13 cellular contexts compared by ENCODE assay signal in genomic region chr10:112957589-112958202, GRCh38. TPM values are rescaled to one million over a fixed set of nuclear protein-coding genes. Genes with fewer than 3 reads are reported as not detected.
DNase-seq lines count a peak whose midpoint lies in the region; ATAC-seq and TF ChIP-seq lines count a peak whose summit lies in the region.
"Had no signal": no experiment of that assay in that cellular context is flagged by ENCODE, and none has a peak within 500 bp of the region (broad histone marks: within the 10 kb centered on the region; RNA-seq: fewer than 3 reads in every experiment).

No MANE protein-coding gene starts in this region.

- H3K4me1 ChIP-seq in GM23338 (ENCODE audit: insufficient read depth) (peaks cover 75% of the 10 kb centered on the region), hepatocyte (ENCODE audit: insufficient read depth) (peaks cover 77% of the 10 kb centered on the region), tibial nerve (peaks cover 0 to 77% (median 30%) of the 10 kb centered on the region in 4 donors)

- H2AFZ ChIP-seq in GM23338 (no peak overlapping the region), hepatocyte (no peak overlapping the region)

- TF ChIP-seq CTCF in GM23338 (conservative IDR thresholded peaks at IDR 0.05; ENCODE audit: low read depth in 2 of 2) (no peak), WTC11 (IDR thresholded peaks at IDR 0.05) (no peak), hepatocyte (IDR thresholded peaks at IDR 0.05; ENCODE audit: poor library complexity) (no peak), tibial nerve (IDR thresholded peaks at IDR 0.05) (no peak)

- TF ChIP-seq EP300 in tibial nerve (IDR thresholded peaks at IDR 0.05) = no peak

- POLR2A ChIA-PET in WTC11 (lab: Charles Lee) = interaction anchor here (1.1 kb wide), 1 partner anchor 8 kb away, joined by 3 read pairs; the partner anchor contains the start of gene TCF7L2

- CTCF ChIA-PET in WTC11 (lab: Charles Lee) = interaction anchor here (1.4 kb wide), 1 partner anchor 482 kb away, joined by 3 read pairs; no protein-coding TSS in a partner anchor

- H3K4me2 ChIP-seq in GM23338 (peak overlapping the region; percentile 95), hepatocyte (peak overlapping the region; percentile 92)

- no peaks in the 10 kb centered on the region for H3K36me3 ChIP-seq in GM23338 (ENCODE audit: insufficient read depth)
- H3K36me3 ChIP-seq in hepatocyte (replicated peaks; ENCODE audit: insufficient read depth, low read depth) = no peaks in the 10 kb centered on the region
- H3K36me3 ChIP-seq in tibial nerve = no peaks in the 10 kb centered on the region
- H3K36me3 ChIP-seq in MG63 = peaks cover 2% of the 10 kb centered on the region; the same call in 1 of the 2 replicates

- H3K79me2 ChIP-seq in GM23338 (replicated peaks; ENCODE audit: insufficient read depth) = peaks cover 89% of the 10 kb centered on the region
- H3K79me2 ChIP-seq in hepatocyte = peaks cover 100% of the 10 kb centered on the region

- DNase-seq in GM23338 (ENCODE audit: low spot score) (no peak), WTC11 (ENCODE audit: low spot score) (no peak), hepatocyte (ENCODE audit: low spot score) (no peak), tibial nerve (ENCODE audit: low spot score in 2 of 2) (no peak), MG63 (no peak), NCI-H1417 (lab: John Stamatoyannopoulos, UW) (no peak)
- DNase-seq: activated CD4-positive, alpha-beta memory T cell treated with anti-CD3 and anti-CD28 coated beads, Interleukin-2, amount 10 ng/mL, durations not matched to agents 7 days and 5 days; DMS153; NCI-H146; NCI-H774 had no signal

- no peaks in the 10 kb centered on the region for H3K9me3 Mint-ChIP-seq in GM23338
- peaks cover 8% of the 10 kb centered on the region for H3K9me3 Mint-ChIP-seq in WTC11
- H3K9me3 Mint-ChIP-seq: activated CD4-positive, alpha-beta memory T cell treated with anti-CD3 and anti-CD28 coated beads, Interleukin-2, amount 10 ng/mL, durations not matched to agents 7 days and 5 days; activated naive CD4-positive, alpha-beta T cell treated with anti-CD3 and anti-CD28 coated beads, Interleukin-2, amount 50 U/mL, for 72 hours had no signal

- no peaks in the 10 kb centered on the region for H3K27me3 ChIP-seq in GM23338 (ENCODE audit: insufficient read depth)
- no peaks in the 10 kb centered on the region for H3K27me3 ChIP-seq in hepatocyte
- no peaks in the 10 kb centered on the region for H3K27me3 ChIP-seq in tibial nerve
- no peaks in the 10 kb centered on the region for H3K27me3 ChIP-seq in MG63

- no peak for TF ChIP-seq POLR2A in tibial nerve (IDR thresholded peaks at IDR 0.05)

- H3K4me1 Mint-ChIP-seq in GM23338 = peaks cover 81% of the 10 kb centered on the region
- peaks cover 85% of the 10 kb centered on the region for H3K4me1 Mint-ChIP-seq in WTC11

- H3K4me3 ChIP-seq in GM23338 = peak overlapping the region; percentile 83
- no peak overlapping the region for H3K4me3 ChIP-seq in hepatocyte
- H3K4me3 ChIP-seq in skin epidermis = no peak overlapping the region
- H3K4me3 ChIP-seq in tibial nerve = no peak overlapping the region
- H3K4me3 ChIP-seq in MG63 = no peak overlapping the region

- H3K9me2 ChIP-seq in GM23338 (ENCODE audit: insufficient read depth) (no peaks in the 10 kb centered on the region), hepatocyte (replicated peaks; ENCODE audit: insufficient read depth) (no peaks in the 10 kb centered on the region)

- H3K27ac ChIP-seq in GM23338 (ENCODE audit: low read depth) (peak overlapping the region; percentile 98), hepatocyte (peak overlapping the region; percentile 97), skin epidermis (peak overlapping the region in 12 of 21 experiments; percentile 1 to 59 (median 24)), tibial nerve (peak overlapping the region in 1 of 4 donors; percentile 96)

- H3K4me3 Mint-ChIP-seq in GM23338 = peak overlapping the region; percentile 99
- H3K4me3 Mint-ChIP-seq in WTC11 = peak overlapping the region; percentile 85
- H3K4me3 Mint-ChIP-seq: activated CD4-positive, alpha-beta memory T cell treated with anti-CD3 and anti-CD28 coated beads, Interleukin-2, amount 10 ng/mL, durations not matched to agents 7 days and 5 days had no signal

- H3K27ac Mint-ChIP-seq in GM23338 (peak overlapping the region; percentile 93), WTC11 (peak overlapping the region; percentile 97)
- H3K27ac Mint-ChIP-seq: activated CD4-positive, alpha-beta memory T cell treated with anti-CD3 and anti-CD28 coated beads, Interleukin-2, amount 10 ng/mL, durations not matched to agents 7 days and 5 days; activated naive CD4-positive, alpha-beta T cell treated with anti-CD3 and anti-CD28 coated beads, Interleukin-2, amount 50 U/mL, for 72 hours had no signal

- no peaks in the 10 kb centered on the region for H3K9me3 ChIP-seq in hepatocyte (ENCODE audit: low read depth)
- H3K9me3 ChIP-seq in tibial nerve = no peaks in the 10 kb centered on the region
- no peaks in the 10 kb centered on the region for H3K9me3 ChIP-seq in MG63

- H3F3A ChIP-seq in GM23338 (replicated peaks; ENCODE audit: low read depth) = peaks cover 13% of the 10 kb centered on the region; the same call in 1 of the 2 replicates

- WGBS in hepatocyte (ENCODE audit: low lambda C conversion rate, missing lambda C conversion rate) = 38% methylated on average over 9 of the region's 9 CpGs
- 86 to 91% methylated on average over 9 of the region's 9 CpGs for WGBS in tibial nerve, 2 donors

- H3K27me3 Mint-ChIP-seq in GM23338 (ENCODE audit: insufficient read depth, low read depth, poor library complexity) (peaks cover 4% of the 10 kb centered on the region), WTC11 (ENCODE audit: low read depth) (no peaks in the 10 kb centered on the region)

- peaks cover 48% of the 10 kb centered on the region for H3K36me3 Mint-ChIP-seq in GM23338 (ENCODE audit: low read depth)
- peaks cover 33% of the 10 kb centered on the region for H3K36me3 Mint-ChIP-seq in WTC11

- H4K20me1 ChIP-seq in GM23338 (replicated peaks; ENCODE audit: insufficient read depth) (peaks cover 7% of the 10 kb centered on the region; the same call in 1 of the 2 replicates), hepatocyte (ENCODE audit: insufficient read depth, poor library complexity, severe bottlenecking) (peaks cover 23% of the 10 kb centered on the region)

- ATAC-seq in GM23338 (peak; percentile 9), WTC11 (peak; percentile 8), HG03520 (IDR thresholded peaks at IDR 0.05; ENCODE audit: unreplicated experiment) (no peak)
- ATAC-seq: activated naive CD4-positive, alpha-beta T cell treated with anti-CD3 and anti-CD28 coated beads, Interleukin-2, amount 50 U/mL, for 72 hours had no signal

TF ChIP-seq in GM23338, 12 proteins besides CTCF, POLR2A, EP300 and RAD21:
- TF ChIP-seq ETS1 (IDR thresholded peaks at IDR 0.05) (no peak), STAT1 (IDR thresholded peaks at IDR 0.05; ENCODE audit: unreplicated experiment) (no peak)

TF ChIP-seq in WTC11, 78 proteins besides CTCF, POLR2A, EP300 and RAD21:
- no peak for TF ChIP-seq PRRX2 (CRISPR knock-in tag; IDR thresholded peaks at IDR 0.05)
- TF ChIP-seq ZNF219 (CRISPR knock-in tag; IDR thresholded peaks at IDR 0.05; ENCODE audit: borderline replicate concordance) = no peak

RNA-seq across cellular contexts. Expression of gene TCF7L2, which starts 7.6 kb away (rescaled TPM):
- total RNA-seq in GM23338 (2014; rRNA removed; shearing (Covaris generic)) = 27.0 and 32.2 TPM in 2 replicates
- 80.8 and 89.7 TPM in 2 replicates for polyA plus RNA-seq in GM23338 (2016; fragmentation: Nextera tagmentation; extraction: Ambion mirVana)
- total RNA-seq in WTC11 (2021) = 44.5 to 51.4 TPM (median 51.1 TPM) in 3 replicates
- 14.8 and 18.7 TPM in 2 replicates for total RNA-seq in hepatocyte
- 28.8 and 34.1 TPM in 2 replicates for polyA plus RNA-seq in hepatocyte
- total RNA-seq in tibial nerve = 10 to 100 TPM; 25.1 to 38.9 (median 26.9) TPM
- total RNA-seq in MG63 (2014; rRNA removed; shearing (Covaris generic); ENCODE audit: low replicate concordance) = 0.89 TPM in 1 of 2 replicates, not detected in the other
